ENCODE assay signal across 13 cellular contexts in genomic region chr7:139339025-139339424, GRCh38. TPM values are rescaled to one million over a fixed set of nuclear protein-coding genes. Genes with fewer than 3 reads are reported as not detected.
DNase-seq lines count a peak whose midpoint lies in the region; ATAC-seq and TF ChIP-seq lines count a peak whose summit lies in the region.
"Had no signal": no experiment of that assay in that cellular context is flagged by ENCODE, and none has a peak within 500 bp of the region (broad histone marks: within the 10 kb centered on the region; RNA-seq: fewer than 3 reads in every experiment).

No MANE protein-coding gene starts in this region.

- H3K4me2 ChIP-seq in parathyroid adenoma (ENCODE audit: low read length): no peak overlapping the region

- CTCF ChIA-PET in activated CD8-positive, alpha-beta memory T cell treated with anti-CD3 and anti-CD28 coated beads, Interleukin-2, amount 10 ng/mL, durations not matched to agents 7 days and 5 days (lab: Charles Lee): interaction anchor here (1.1 to 1.8 kb wide), 3 partner anchors 179 to 453 kb away, joined by 3 to 5 read pairs (median 4); a partner anchor contains a TSS

- peaks cover 2% of the 10 kb centered on the region for H3K79me2 ChIP-seq in parathyroid adenoma

- peaks cover 3% of the 10 kb centered on the region for H3K4me1 ChIP-seq in parathyroid adenoma
- no peaks in the 10 kb centered on the region for H3K4me1 ChIP-seq in ovary (ENCODE audit: insufficient read depth)

- H3K36me3 Mint-ChIP-seq in activated CD8-positive, alpha-beta memory T cell treated with anti-CD3 and anti-CD28 coated beads, Interleukin-2, amount 10 ng/mL, durations not matched to agents 7 days and 5 days: peaks cover 9% of the 10 kb centered on the region
- peaks cover 6% of the 10 kb centered on the region for H3K36me3 Mint-ChIP-seq in brain

- no peak for DNase-seq in activated CD8-positive, alpha-beta memory T cell treated with anti-CD3 and anti-CD28 coated beads, Interleukin-2, amount 10 ng/mL, durations not matched to agents 7 days and 5 days
- DNase-seq in activated CD8-positive, alpha-beta memory T cell treated with anti-CD3 and anti-CD28 coated beads for 24 hours: no peak
- DNase-seq in NCI-H82 (lab: John Stamatoyannopoulos, UW) (peak; percentile 96), GM19238 (ENCODE audit: insufficient read length, low spot score) (no peak), ovary (no peak)
- DNase-seq: heart right ventricle; left lung; NCI-H226; RPMI8226; stimulated activated CD8-positive, alpha-beta memory T cell treated with anti-CD3 and anti-CD28 coated beads, Interleukin-4, amount 100 ng/mL, for 48 hours had no signal

- peaks cover 21% of the 10 kb centered on the region for H3K4me1 Mint-ChIP-seq in activated CD8-positive, alpha-beta memory T cell treated with anti-CD3 and anti-CD28 coated beads, Interleukin-2, amount 10 ng/mL, durations not matched to agents 7 days and 5 days
- peaks cover 38% of the 10 kb centered on the region for H3K4me1 Mint-ChIP-seq in brain

- H2AFZ ChIP-seq in parathyroid adenoma: peak overlapping the region; percentile 34

- peak overlapping the region; percentile 99 for H3K27ac Mint-ChIP-seq in activated CD8-positive, alpha-beta memory T cell treated with anti-CD3 and anti-CD28 coated beads, Interleukin-2, amount 10 ng/mL, durations not matched to agents 7 days and 5 days
- peak overlapping the region; percentile 66 to 100 (median 100) for H3K27ac Mint-ChIP-seq in brain

- peaks cover 3% of the 10 kb centered on the region for H3K9me3 Mint-ChIP-seq in activated CD8-positive, alpha-beta memory T cell treated with anti-CD3 and anti-CD28 coated beads, Interleukin-2, amount 10 ng/mL, durations not matched to agents 7 days and 5 days (ENCODE audit: low read depth)
- H3K9me3 Mint-ChIP-seq in brain: peaks cover 10 to 19% (median 15%) of the 10 kb centered on the region in 5 experiments

- H3K9me3 ChIP-seq in parathyroid adenoma (ENCODE audit: control insufficient read depth, low read length) (no peaks in the 10 kb centered on the region), ovary (no peaks in the 10 kb centered on the region)

- H3K4me3 ChIP-seq in parathyroid adenoma (ENCODE audit: low read depth, low read length) (no peak overlapping the region), ovary (no peak overlapping the region)

- H3K27ac ChIP-seq in parathyroid adenoma: no peak overlapping the region
- no peak overlapping the region for H3K27ac ChIP-seq in ovary

- H3K36me3 ChIP-seq in parathyroid adenoma (ENCODE audit: control insufficient read depth, insufficient read depth, low read length): no peaks in the 10 kb centered on the region
- H3K36me3 ChIP-seq in ovary: no peaks in the 10 kb centered on the region
- H3K36me3 ChIP-seq: heart right ventricle, left lung had no signal

- H3K27me3 ChIP-seq in parathyroid adenoma (ENCODE audit: control insufficient read depth, insufficient read depth, low read length): no peaks in the 10 kb centered on the region
- H3K27me3 ChIP-seq in ovary: no peaks in the 10 kb centered on the region
- H3K27me3 ChIP-seq: heart right ventricle, left lung had no signal

- WGBS in ovary, 3 donors: 96 to 98% (median 97%) methylated on average over 2 of the region's 2 CpGs

- H3K4me3 Mint-ChIP-seq in activated CD8-positive, alpha-beta memory T cell treated with anti-CD3 and anti-CD28 coated beads, Interleukin-2, amount 10 ng/mL, durations not matched to agents 7 days and 5 days: peak overlapping the region; percentile 91
- H3K4me3 Mint-ChIP-seq in brain: peak overlapping the region; percentile 98 to 99 (median 98)

- TF ChIP-seq CTCF in brain (conservative IDR thresholded peaks at IDR 0.05): no peak
- no peak for TF ChIP-seq CTCF in parathyroid adenoma (IDR thresholded peaks at IDR 0.05)
- no peak for TF ChIP-seq CTCF in ovary (IDR thresholded peaks at IDR 0.05)

- ATAC-seq in activated CD8-positive, alpha-beta memory T cell treated with anti-CD3 and anti-CD28 coated beads, Interleukin-2, amount 10 ng/mL, durations not matched to agents 7 days and 5 days: no peak
- ATAC-seq in HG02885 (IDR thresholded peaks at IDR 0.05; ENCODE audit: poor library complexity, unreplicated experiment): no peak
- ATAC-seq: heart right ventricle, left lung had no signal

- intact Hi-C loops in ovary (cut with DNase I): no loop called here

- H3K9ac ChIP-seq in parathyroid adenoma: no peak overlapping the region

- H3K27me3 Mint-ChIP-seq in activated CD8-positive, alpha-beta memory T cell treated with anti-CD3 and anti-CD28 coated beads, Interleukin-2, amount 10 ng/mL, durations not matched to agents 7 days and 5 days: peaks cover 5% of the 10 kb centered on the region
- peaks cover 18% of the 10 kb centered on the region for H3K27me3 Mint-ChIP-seq in brain

- TF ChIP-seq EP300 in ovary (IDR thresholded peaks at IDR 0.05): no peak

- no peak for TF ChIP-seq POLR2A in ovary (IDR thresholded peaks at IDR 0.05)

RNA-seq across cellular contexts. Expression of gene FMC1, which starts 2.1 kb away (rescaled TPM):
- 1 to 10 TPM; 6.6 to 7.7 TPM for total RNA-seq in activated CD8-positive, alpha-beta memory T cell treated with anti-CD3 and anti-CD28 coated beads, Interleukin-2, amount 10 ng/mL, durations not matched to agents 7 days and 5 days
- 73.5 TPM for polyA plus RNA-seq in brain (ENCODE audit: insufficient read depth, low read depth, low replicate concordance)
- total RNA-seq in ovary: 10 to 100 TPM; 11.9 to 23.6 (median 16.3) TPM
- polyA plus RNA-seq in ovary: 10 to 100 TPM; 10.9 to 35.3 TPM

RNA-seq across cellular contexts. Expression of gene LUC7L2, which starts 20.7 kb away (rescaled TPM):
- total RNA-seq in activated CD8-positive, alpha-beta memory T cell treated with anti-CD3 and anti-CD28 coated beads, Interleukin-2, amount 10 ng/mL, durations not matched to agents 7 days and 5 days: 100 to 1,000 TPM; 137 to 152 TPM
- polyA plus RNA-seq in brain (ENCODE audit: insufficient read depth, low read depth, low replicate concordance) (74.7 TPM), ovary (10 to 100 TPM; 59.9 to 87.2 TPM)
- total RNA-seq in ovary: 100 to 1,000 TPM in 2 of 7 donors, 10 to 100 TPM in 5; 58.9 to 113 (median 96.5) TPM
